In genomic region chr21:43929217-43929971, GRCh38 we compare ENCODE assay signal across 15 cellular contexts.
DNase-seq lines count a peak whose midpoint lies in the region; ATAC-seq and TF ChIP-seq lines count a peak whose summit lies in the region.
"Had no signal": no experiment of that assay in that cellular context is flagged by ENCODE, and none has a peak within 500 bp of the region (broad histone marks: within the 10 kb centered on the region; RNA-seq: fewer than 3 reads in every experiment).

No MANE protein-coding gene starts in this region.

- H3K27me3 Mint-ChIP-seq in CD14-positive monocyte (ENCODE audit: low read depth in 3 of 3) (peaks cover 0 to 3% (median 0%) of the 10 kb centered on the region in 3 donors), brain (no peaks in the 10 kb centered on the region)
- no peaks in the 10 kb centered on the region for H3K27me3 Mint-ChIP-seq in naive thymus-derived CD4-positive, alpha-beta T cell
- H3K27me3 Mint-ChIP-seq in stimulated activated memory B cell treated with anti-CD40 and anti-IgM and Interleukin-4, amounts not matched to agents 10 μg/mL and 1 μg/mL and 100 μg/mL, for 72 hours, result no peaks in the 10 kb centered on the region

- H3K4me1 Mint-ChIP-seq in CD14-positive monocyte, result peaks cover 3% of the 10 kb centered on the region
- H3K4me1 Mint-ChIP-seq in brain, result peaks cover 39% of the 10 kb centered on the region
- H3K4me1 Mint-ChIP-seq in naive thymus-derived CD4-positive, alpha-beta T cell, result peaks cover 3 to 18% (median 8%) of the 10 kb centered on the region in 7 donors
- peaks cover 35% of the 10 kb centered on the region for H3K4me1 Mint-ChIP-seq in stimulated activated memory B cell treated with anti-CD40 and anti-IgM and Interleukin-4, amounts not matched to agents 10 μg/mL and 1 μg/mL and 100 μg/mL, for 72 hours

- H3K4me1 ChIP-seq in parathyroid adenoma, result peaks cover 24% of the 10 kb centered on the region
- no peaks in the 10 kb centered on the region for H3K4me1 ChIP-seq in naive thymus-derived CD4-positive, alpha-beta T cell (ENCODE audit: control insufficient read depth in 2 of 2, insufficient read depth in 2 of 2, low read length in 2 of 2)
- H3K4me1 ChIP-seq in aorta (ENCODE audit: control insufficient read depth in 1 of 2, insufficient read depth in 2 of 2, low read length in 2 of 2), result no peaks in the 10 kb centered on the region

- H3K36me3 ChIP-seq in parathyroid adenoma (ENCODE audit: control insufficient read depth, insufficient read depth, low read length) (no peaks in the 10 kb centered on the region), aorta (ENCODE audit: control insufficient read depth in 1 of 2, insufficient read depth in 2 of 2, low read length in 1 of 2) (no peaks in the 10 kb centered on the region)
- H3K36me3 ChIP-seq in naive thymus-derived CD4-positive, alpha-beta T cell (ENCODE audit: control insufficient read depth in 2 of 3, insufficient read depth in 3 of 3, low read length in 3 of 3), result peaks cover 0 to 58% (median 0%) of the 10 kb centered on the region in 3 experiments
- H3K36me3 ChIP-seq: transverse colon had no signal

- ATAC-seq in left cardiac atrium (peak; percentile 86 to 87), SK-N-SH treated with all-trans-retinoic acid at 6 μM for 48 hours (no peak), aorta (ENCODE audit: low FRiP score) (no peak)
- ATAC-seq in naive thymus-derived CD4-positive, alpha-beta T cell, result no peak
- no peak for ATAC-seq in stimulated activated memory B cell treated with anti-CD40 and anti-IgM and Interleukin-4, amounts not matched to agents 10 μg/mL and 1 μg/mL and 100 μg/mL, for 72 hours

- H3K4me3 Mint-ChIP-seq in CD14-positive monocyte (no peak overlapping the region), brain (peak overlapping the region in 1 of 5 experiments; percentile 50)
- H3K4me3 Mint-ChIP-seq in naive thymus-derived CD4-positive, alpha-beta T cell, result no peak overlapping the region
- H3K4me3 Mint-ChIP-seq in stimulated activated memory B cell treated with anti-CD40 and anti-IgM and Interleukin-4, amounts not matched to agents 10 μg/mL and 1 μg/mL and 100 μg/mL, for 72 hours, result no peak overlapping the region

- no peaks in the 10 kb centered on the region for H3K9me3 ChIP-seq in parathyroid adenoma (ENCODE audit: control insufficient read depth, low read length)
- no peaks in the 10 kb centered on the region for H3K9me3 ChIP-seq in naive thymus-derived CD4-positive, alpha-beta T cell (ENCODE audit: control insufficient read depth in 2 of 3, low read length in 3 of 3)
- H3K9me3 ChIP-seq in aorta (ENCODE audit: control insufficient read depth, low read length), result no peaks in the 10 kb centered on the region
- H3K9me3 ChIP-seq: MG63, transverse colon had no signal

- POLR2A ChIA-PET in naive thymus-derived CD4-positive, alpha-beta T cell (lab: Charles Lee), result interaction anchor here (0.6 kb wide), 1 partner anchor 37 kb away, joined by 3 read pairs; no protein-coding TSS in a partner anchor

- 85 to 87% methylated on average over 30 of the region's 30 CpGs for WGBS in aorta, 2 donors

- peaks cover 18% of the 10 kb centered on the region for H3K79me2 ChIP-seq in parathyroid adenoma

- CTCF ChIA-PET in naive thymus-derived CD4-positive, alpha-beta T cell (lab: Charles Lee), result no interaction called here

- H3K27ac Mint-ChIP-seq in CD14-positive monocyte (peak overlapping the region in 2 of 7 donors; percentile 26 to 55), brain (peak overlapping the region in 4 of 5 experiments; percentile 58 to 75 (median 68))
- no peak overlapping the region for H3K27ac Mint-ChIP-seq in naive thymus-derived CD4-positive, alpha-beta T cell
- H3K27ac Mint-ChIP-seq in stimulated activated memory B cell treated with anti-CD40 and anti-IgM and Interleukin-4, amounts not matched to agents 10 μg/mL and 1 μg/mL and 100 μg/mL, for 72 hours, result no peak overlapping the region

- H3K4me3 ChIP-seq in parathyroid adenoma (ENCODE audit: low read depth, low read length) (peak overlapping the region; percentile 6), aorta (ENCODE audit: low read length in 2 of 2) (no peak overlapping the region)
- no peak overlapping the region for H3K4me3 ChIP-seq in naive thymus-derived CD4-positive, alpha-beta T cell (ENCODE audit: low read length)
- H3K4me3 ChIP-seq: MG63, transverse colon had no signal

- peak; percentile 34 for DNase-seq in CD14-positive monocyte (ENCODE audit: low spot score)
- DNase-seq in left cardiac atrium, result peak; percentile 79
- DNase-seq in naive thymus-derived CD4-positive, alpha-beta T cell, result no peak
- DNase-seq in aorta, result no peak
- DNase-seq: activated naive CD4-positive, alpha-beta T cell; MG63; NCI-H2081; NCI-H748 treated with DMSO at 0.1 percent for 48 hours; posterior cingulate gyrus; stimulated activated CD4-positive, alpha-beta T cell treated with anti-CD3 and anti-CD28 coated beads, Interleukin-1b, Interleukin-23, amount 100 ng/mL, for 48 hours; transverse colon had no signal

- H3K27ac ChIP-seq in parathyroid adenoma (peak overlapping the region; percentile 99), aorta (ENCODE audit: low read depth in 1 of 2, low read length in 2 of 2) (no peak overlapping the region)
- no peak overlapping the region for H3K27ac ChIP-seq in naive thymus-derived CD4-positive, alpha-beta T cell (ENCODE audit: low read depth, low read length)

- TF ChIP-seq CTCF in CD14-positive monocyte (IDR thresholded peaks at IDR 0.05), result no peak
- no peak for TF ChIP-seq CTCF in brain (conservative IDR thresholded peaks at IDR 0.05)
- TF ChIP-seq CTCF in parathyroid adenoma (IDR thresholded peaks at IDR 0.05), result peak; percentile 25

- intact Hi-C loops in CD14-positive monocyte (cut with micrococcal nuclease) (no loop called here), left cardiac atrium (cut with DNase I) (loop anchor here in 1 of 2 donors (5.0 kb wide), 1 partner anchor 62 kb away; the partner anchor contains the start of gene AGPAT3), aorta (cut with DNase I) (no loop called here)
- intact Hi-C loops in naive thymus-derived CD4-positive, alpha-beta T cell (cut with micrococcal nuclease), result no loop called here

- no peak overlapping the region for H2AFZ ChIP-seq in parathyroid adenoma

- peak overlapping the region; percentile 37 for H3K9ac ChIP-seq in parathyroid adenoma

- H3K4me2 ChIP-seq in parathyroid adenoma (ENCODE audit: low read length), result peak overlapping the region; percentile 59

- H3K27me3 ChIP-seq in parathyroid adenoma (ENCODE audit: control insufficient read depth, insufficient read depth, low read length), result no peaks in the 10 kb centered on the region
- no peaks in the 10 kb centered on the region for H3K27me3 ChIP-seq in naive thymus-derived CD4-positive, alpha-beta T cell (ENCODE audit: control insufficient read depth in 2 of 2, insufficient read depth in 2 of 2, low read length in 2 of 2)
- H3K27me3 ChIP-seq in aorta (ENCODE audit: control insufficient read depth in 1 of 2, insufficient read depth in 2 of 2, low read length in 1 of 2), result no peaks in the 10 kb centered on the region
- H3K27me3 ChIP-seq: MG63, transverse colon had no signal

- no peaks in the 10 kb centered on the region for H3K9me3 Mint-ChIP-seq in CD14-positive monocyte
- H3K9me3 Mint-ChIP-seq in brain, result peaks cover 0 to 3% (median 0%) of the 10 kb centered on the region in 5 experiments
- H3K9me3 Mint-ChIP-seq in naive thymus-derived CD4-positive, alpha-beta T cell, result no peaks in the 10 kb centered on the region
- peaks cover 3% of the 10 kb centered on the region for H3K9me3 Mint-ChIP-seq in stimulated activated memory B cell treated with anti-CD40 and anti-IgM and Interleukin-4, amounts not matched to agents 10 μg/mL and 1 μg/mL and 100 μg/mL, for 72 hours

- H3K36me3 Mint-ChIP-seq in CD14-positive monocyte (peaks cover 67 to 85% of the 10 kb centered on the region in 2 donors), brain (peaks cover 14% of the 10 kb centered on the region)
- peaks cover 0 to 19% (median 5%) of the 10 kb centered on the region in 5 donors for H3K36me3 Mint-ChIP-seq in naive thymus-derived CD4-positive, alpha-beta T cell
- H3K36me3 Mint-ChIP-seq in stimulated activated memory B cell treated with anti-CD40 and anti-IgM and Interleukin-4, amounts not matched to agents 10 μg/mL and 1 μg/mL and 100 μg/mL, for 72 hours, result peaks cover 51% of the 10 kb centered on the region

TF ChIP-seq in SK-N-SH treated with all-trans-retinoic acid at 6 μM for 48 hours, 23 proteins besides CTCF, POLR2A, EP300 and RAD21 (continues in another document):
- TF ChIP-seq RARB (CRISPR knock-in tag; IDR thresholded peaks at IDR 0.05) (no peak), CSDC2 (CRISPR knock-in tag; IDR thresholded peaks at IDR 0.05) (no peak), ZNF565 (CRISPR knock-in tag; conservative IDR thresholded peaks at IDR 0.05; ENCODE audit: low read depth) (no peak), ZC3H10 (CRISPR knock-in tag; IDR thresholded peaks at IDR 0.05) (no peak), ZFP30 (CRISPR knock-in tag; IDR thresholded peaks at IDR 0.05) (no peak), PPARA (CRISPR knock-in tag; IDR thresholded peaks at IDR 0.05; ENCODE audit: borderline replicate concordance) (no peak), ZNF70 (CRISPR knock-in tag; IDR thresholded peaks at IDR 0.05) (no peak), OSR1 (CRISPR knock-in tag; IDR thresholded peaks at IDR 0.05) (no peak), TOX (CRISPR knock-in tag; IDR thresholded peaks at IDR 0.05; ENCODE audit: borderline replicate concordance) (no peak), ARNTL (CRISPR knock-in tag; IDR thresholded peaks at IDR 0.05; ENCODE audit: borderline replicate concordance, low read depth) (no peak), POU6F1 (CRISPR knock-in tag; IDR thresholded peaks at IDR 0.05; ENCODE audit: borderline replicate concordance, low read depth) (no peak), TCF4 (CRISPR knock-in tag; IDR thresholded peaks at IDR 0.05; ENCODE audit: borderline replicate concordance) (no peak), ESRRG (CRISPR knock-in tag; IDR thresholded peaks at IDR 0.05) (no peak)

Comparison
In these comparisons a context has a peak if more than half of its experiments do, and no peak if none do; other contexts are left out.
1. DNase-seq: peak in CD14-positive monocyte (single experiment) and left cardiac atrium (single experiment); none in naive thymus-derived CD4-positive, alpha-beta T cell (0 of 9) and aorta (0 of 2).
2. H3K27ac Mint-ChIP-seq: peak in brain (4 of 5); none in naive thymus-derived CD4-positive, alpha-beta T cell (0 of 9) and stimulated activated memory B cell treated with anti-CD40 and anti-IgM and Interleukin-4, amounts not matched to agents 10 μg/mL and 1 μg/mL and 100 μg/mL, for 72 hours (single experiment).
3. ATAC-seq: peak in left cardiac atrium (2 of 2); none in naive thymus-derived CD4-positive, alpha-beta T cell (single experiment), SK-N-SH treated with all-trans-retinoic acid at 6 μM for 48 hours (single experiment), aorta (single experiment) and stimulated activated memory B cell treated with anti-CD40 and anti-IgM and Interleukin-4, amounts not matched to agents 10 μg/mL and 1 μg/mL and 100 μg/mL, for 72 hours (single experiment).